In the genomic region with DNA sequence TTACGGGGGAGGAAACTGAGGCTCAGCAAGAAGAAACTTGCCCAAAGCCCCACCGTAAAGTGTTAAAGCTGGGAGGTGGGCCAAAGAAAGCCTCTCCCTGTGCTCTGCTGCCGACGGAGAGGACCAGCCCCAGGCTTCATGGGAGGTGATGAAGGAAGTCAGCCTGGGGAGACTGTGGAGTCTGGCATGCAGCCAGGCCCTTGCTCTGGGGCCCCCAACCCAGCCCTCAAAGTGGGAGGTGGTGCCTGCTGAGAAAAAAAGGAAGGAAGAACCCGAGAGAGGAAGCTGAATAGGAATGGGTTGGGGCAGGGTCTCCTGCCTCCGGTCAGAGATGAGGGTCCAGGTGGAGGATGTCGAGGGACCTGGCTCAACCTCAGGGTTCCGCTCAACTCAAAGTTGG, we compare ENCODE assay signal across 9 cellular contexts. TPM values are rescaled to one million over a fixed set of nuclear protein-coding genes. Genes with fewer than 3 reads are reported as not detected.
DNase-seq lines count a peak whose midpoint lies in the region; ATAC-seq and TF ChIP-seq lines count a peak whose summit lies in the region.
"Had no signal": no experiment of that assay in that cellular context is flagged by ENCODE, and none has a peak within 500 bp of the region (broad histone marks: within the 10 kb centered on the region; RNA-seq: fewer than 3 reads in every experiment).

No MANE protein-coding gene starts in this region.

- H3K27me3 Mint-ChIP-seq in T-helper 1 cell treated with Interleukin-12 subunit alpha and Interleukin-12 subunit beta and Interleukin-4 antibody, amounts not matched to agents 30 μg/mL and 1 μg/mL, for 36 hours (ENCODE audit: low read depth), result no peaks in the 10 kb centered on the region
- no peaks in the 10 kb centered on the region for H3K27me3 Mint-ChIP-seq in activated CD8-positive, alpha-beta T cell treated with anti-CD3 and anti-CD28 coated beads for 36 hours

- peak overlapping the region in 1 of 2 donors; percentile 22 for H3K4me3 ChIP-seq in left lung
- H3K4me3 ChIP-seq: SJSA1 had no signal

- H3K27me3 ChIP-seq in left lung, result no peaks in the 10 kb centered on the region
- H3K27me3 ChIP-seq: SJSA1 had no signal

- POLR2A ChIA-PET in activated CD8-positive, alpha-beta T cell treated with anti-CD3 and anti-CD28 coated beads for 36 hours (lab: Charles Lee), result interaction anchor here (0.8 to 6.4 kb wide), 4 partner anchors 9 to 117 kb away, joined by 3 to 51 read pairs (median 12); partner anchors contain the start of genes CLTB and FAF2

- DNase-seq in T-helper 1 cell (no peak), left lung (peak in 1 of 2 donors; percentile 89), dedifferentiated amniotic fluid mesenchymal stem cell (ENCODE audit: extremely low spot score) (no peak), SW 1271 (lab: John Stamatoyannopoulos, UW) (no peak)
- DNase-seq in activated CD8-positive, alpha-beta T cell treated with anti-CD3 and anti-CD28 coated beads for 36 hours, result no peak

- intact Hi-C loops in activated CD8-positive, alpha-beta T cell treated with anti-CD3 and anti-CD28 coated beads for 36 hours (cut with micrococcal nuclease), result no loop called here
- intact Hi-C loops in left lung (cut with DNase I), result no loop called here

- no peak for ATAC-seq in activated CD8-positive, alpha-beta T cell treated with anti-CD3 and anti-CD28 coated beads for 36 hours
- ATAC-seq in left lung (no peak), esophagus mucosa (no peak)

- H3K4me3 Mint-ChIP-seq in T-helper 1 cell treated with Interleukin-12 subunit alpha and Interleukin-12 subunit beta and Interleukin-4 antibody, amounts not matched to agents 30 μg/mL and 1 μg/mL, for 36 hours, result peak overlapping the region; percentile 99
- H3K4me3 Mint-ChIP-seq in activated CD8-positive, alpha-beta T cell treated with anti-CD3 and anti-CD28 coated beads for 36 hours, result peak overlapping the region; percentile 86

- peaks cover 0 to 37% of the 10 kb centered on the region in 2 donors for H3K36me3 ChIP-seq in left lung

- no peaks in the 10 kb centered on the region for H3K9me3 ChIP-seq in left lung
- H3K9me3 ChIP-seq: SJSA1 had no signal

- peaks cover 43% of the 10 kb centered on the region for H3K4me1 Mint-ChIP-seq in T-helper 1 cell treated with Interleukin-12 subunit alpha and Interleukin-12 subunit beta and Interleukin-4 antibody, amounts not matched to agents 30 μg/mL and 1 μg/mL, for 36 hours (ENCODE audit: low read depth)
- H3K4me1 Mint-ChIP-seq in activated CD8-positive, alpha-beta T cell treated with anti-CD3 and anti-CD28 coated beads for 36 hours (ENCODE audit: low read depth), result peaks cover 47% of the 10 kb centered on the region

- TF ChIP-seq CTCF in activated CD8-positive, alpha-beta T cell treated with anti-CD3 and anti-CD28 coated beads for 36 hours (IDR thresholded peaks at IDR 0.05), result no peak
- no peak for TF ChIP-seq CTCF in left lung (IDR thresholded peaks at IDR 0.05)

- no peaks in the 10 kb centered on the region for H3K9me3 Mint-ChIP-seq in T-helper 1 cell treated with Interleukin-12 subunit alpha and Interleukin-12 subunit beta and Interleukin-4 antibody, amounts not matched to agents 30 μg/mL and 1 μg/mL, for 36 hours
- no peaks in the 10 kb centered on the region for H3K9me3 Mint-ChIP-seq in activated CD8-positive, alpha-beta T cell treated with anti-CD3 and anti-CD28 coated beads for 36 hours

- H3K27ac ChIP-seq in left lung (peak overlapping the region; percentile 48 to 99), temporal lobe (ENCODE audit: low read depth, low read length) (peak overlapping the region; percentile 45)
- H3K27ac ChIP-seq: SJSA1 had no signal

- peak overlapping the region; percentile 96 for H3K27ac Mint-ChIP-seq in T-helper 1 cell treated with Interleukin-12 subunit alpha and Interleukin-12 subunit beta and Interleukin-4 antibody, amounts not matched to agents 30 μg/mL and 1 μg/mL, for 36 hours
- peak overlapping the region; percentile 98 for H3K27ac Mint-ChIP-seq in activated CD8-positive, alpha-beta T cell treated with anti-CD3 and anti-CD28 coated beads for 36 hours

- CTCF ChIA-PET in activated CD8-positive, alpha-beta T cell treated with anti-CD3 and anti-CD28 coated beads for 36 hours (lab: Charles Lee), result interaction anchor here (1.1 to 3.8 kb wide), 7 partner anchors 10 to 128 kb away, joined by 3 to 26 read pairs (median 5); partner anchors contain the start of genes CLTB and FAF2

- H3K36me3 Mint-ChIP-seq in T-helper 1 cell treated with Interleukin-12 subunit alpha and Interleukin-12 subunit beta and Interleukin-4 antibody, amounts not matched to agents 30 μg/mL and 1 μg/mL, for 36 hours (ENCODE audit: low read depth), result peaks cover 39% of the 10 kb centered on the region
- peaks cover 43% of the 10 kb centered on the region for H3K36me3 Mint-ChIP-seq in activated CD8-positive, alpha-beta T cell treated with anti-CD3 and anti-CD28 coated beads for 36 hours (ENCODE audit: low read depth)

- peaks cover 32 to 66% of the 10 kb centered on the region in 2 donors for H3K4me1 ChIP-seq in left lung

RNA-seq across cellular contexts. Expression of gene RNF44, which starts 3.8 kb away (rescaled TPM):
- total RNA-seq in activated CD8-positive, alpha-beta T cell treated with anti-CD3 and anti-CD28 coated beads for 36 hours, result 10 to 100 TPM; 55.3 to 62.7 TPM
- total RNA-seq in left lung, result 10 to 100 TPM; 37.6 to 42.2 TPM
- 13.5 TPM for total RNA-seq in temporal lobe
- 22.0 TPM for total RNA-seq in esophagus mucosa

RNA-seq across cellular contexts. Expression of gene CDHR2, which starts 15.8 kb away (rescaled TPM):
- under 1 TPM; 0.23 to 0.47 TPM for total RNA-seq in activated CD8-positive, alpha-beta T cell treated with anti-CD3 and anti-CD28 coated beads for 36 hours
- under 1 TPM in 1 of 2 donors, not detected in 1; 0.26 TPM for total RNA-seq in left lung
- total RNA-seq in temporal lobe, result under 0.01 TPM
- total RNA-seq in esophagus mucosa, result not detected
- total RNA-seq: SJSA1 had no signal
